ENCODE assay signal across 1 cellular context in genomic region chr19:52442179-52442578, GRCh38.
TF ChIP-seq lines count a peak whose summit lies in the region.

No MANE protein-coding gene starts in this region.

TF ChIP-seq in HepG2, 621 proteins besides CTCF, POLR2A, EP300 and RAD21:
- TF ChIP-seq ZNF761 (CRISPR knock-in tag; conservative IDR thresholded peaks at IDR 0.05) (peak; percentile 98), GFI1 (CRISPR knock-in tag; IDR thresholded peaks at IDR 0.05; ENCODE audit: borderline replicate concordance) (no peak)
TF ChIP-seq in HepG2: peak in this region for 1.
